ENCODE assay signal across 16 cellular contexts in the genomic region with DNA sequence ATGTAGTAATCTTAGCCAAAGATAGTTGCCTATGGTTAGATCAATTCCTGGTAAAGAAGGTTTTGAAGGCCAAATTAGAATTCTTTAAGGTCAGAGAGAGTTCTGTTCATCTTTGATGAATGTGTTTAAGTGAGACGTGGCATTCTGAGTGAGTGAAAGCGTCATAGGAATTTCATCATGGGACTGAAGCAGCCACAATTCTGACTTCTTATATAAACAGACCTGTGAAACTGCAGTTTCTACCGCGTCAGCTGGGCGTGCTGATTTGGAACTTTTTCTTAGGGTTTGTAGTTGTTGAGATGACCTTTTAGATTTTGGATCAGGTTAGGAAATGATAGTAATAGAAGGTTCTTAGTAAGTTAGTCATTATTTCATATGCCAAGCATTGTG.
DNase-seq lines count a peak whose midpoint lies in the region; ATAC-seq and TF ChIP-seq lines count a peak whose summit lies in the region.
"Had no signal": no experiment of that assay in that cellular context is flagged by ENCODE, and none has a peak within 500 bp of the region (broad histone marks: within the 10 kb centered on the region; RNA-seq: fewer than 3 reads in every experiment).

No MANE protein-coding gene starts in this region.

- H3K4me2 ChIP-seq in osteoblast (ENCODE audit: insufficient read depth, low read length), result peak overlapping the region; percentile 32

- no peaks in the 10 kb centered on the region for H3K9me3 Mint-ChIP-seq in activated CD8-positive, alpha-beta memory T cell treated with anti-CD3 and anti-CD28 coated beads, Interleukin-2, amount 10 ng/mL, durations not matched to agents 7 days and 5 days (ENCODE audit: low read depth)
- H3K9me3 Mint-ChIP-seq: activated naive CD8-positive, alpha-beta T cell treated with anti-CD3 and anti-CD28 coated beads for 36 hours; stimulated activated naive B cell treated with anti-CD40 and anti-IgM and Interleukin-4, amounts not matched to agents 10 μg/mL and 1 μg/mL and 100 μg/mL, for 72 hours had no signal

- H3K36me3 ChIP-seq in SJSA1 (no peaks in the 10 kb centered on the region), osteoblast (ENCODE audit: insufficient read depth, low read length) (no peaks in the 10 kb centered on the region)
- H3K36me3 ChIP-seq: spleen had no signal

- H2AFZ ChIP-seq in osteoblast (ENCODE audit: low read length), result peak overlapping the region; percentile 82

- no peaks in the 10 kb centered on the region for H3K4me1 Mint-ChIP-seq in activated CD8-positive, alpha-beta memory T cell treated with anti-CD3 and anti-CD28 coated beads, Interleukin-2, amount 10 ng/mL, durations not matched to agents 7 days and 5 days
- H3K4me1 Mint-ChIP-seq: activated naive CD8-positive, alpha-beta T cell treated with anti-CD3 and anti-CD28 coated beads for 36 hours had no signal

- DNase-seq in AG20443 (ENCODE audit: low spot score) (peak; percentile 17), SJSA1 (ENCODE audit: low read depth in 1 of 2, low spot score in 2 of 2) (peak; percentile 48 to 76), fibroblast of mammary gland (ENCODE audit: low read depth) (peak; percentile 60), osteoblast (ENCODE audit: insufficient read length, low spot score, missing footprints) (peak; percentile 85), NCI-H1092 (lab: John Stamatoyannopoulos, UW) (no peak)
- DNase-seq in activated CD8-positive, alpha-beta memory T cell treated with anti-CD3 and anti-CD28 coated beads, Interleukin-2, amount 10 ng/mL, durations not matched to agents 7 days and 5 days, result no peak
- DNase-seq: activated CD4-positive, alpha-beta T cell treated with anti-CD3 and anti-CD28 coated beads for 48 hours; activated naive CD8-positive, alpha-beta T cell treated with anti-CD3 and anti-CD28 coated beads for 36 hours; NCI-H1436 treated with DMSO at 0.1 percent for 48 hours; NCI-H446; spleen; stimulated activated naive B cell treated with anti-CD40 and anti-IgM and Interleukin-4, amounts not matched to agents 10 μg/mL and 1 μg/mL and 100 μg/mL, for 72 hours; T1000 had no signal

- H3K27me3 ChIP-seq in SJSA1 (replicated peaks) (no peaks in the 10 kb centered on the region), osteoblast (ENCODE audit: insufficient read depth, low read length) (no peaks in the 10 kb centered on the region)
- H3K27me3 ChIP-seq: spleen had no signal

- H3K27ac ChIP-seq in SJSA1 (peak overlapping the region; percentile 88), osteoblast (ENCODE audit: low read depth, low read length) (peak overlapping the region; percentile 53)
- H3K27ac ChIP-seq: HL-60, spleen had no signal

- H3K36me3 Mint-ChIP-seq in activated CD8-positive, alpha-beta memory T cell treated with anti-CD3 and anti-CD28 coated beads, Interleukin-2, amount 10 ng/mL, durations not matched to agents 7 days and 5 days, result no peaks in the 10 kb centered on the region
- H3K36me3 Mint-ChIP-seq: activated naive CD8-positive, alpha-beta T cell treated with anti-CD3 and anti-CD28 coated beads for 36 hours; stimulated activated naive B cell treated with anti-CD40 and anti-IgM and Interleukin-4, amounts not matched to agents 10 μg/mL and 1 μg/mL and 100 μg/mL, for 72 hours had no signal

- no peaks in the 10 kb centered on the region for H3K27me3 Mint-ChIP-seq in activated CD8-positive, alpha-beta memory T cell treated with anti-CD3 and anti-CD28 coated beads, Interleukin-2, amount 10 ng/mL, durations not matched to agents 7 days and 5 days
- H3K27me3 Mint-ChIP-seq: activated naive CD8-positive, alpha-beta T cell treated with anti-CD3 and anti-CD28 coated beads for 36 hours; stimulated activated naive B cell treated with anti-CD40 and anti-IgM and Interleukin-4, amounts not matched to agents 10 μg/mL and 1 μg/mL and 100 μg/mL, for 72 hours had no signal

- no peaks in the 10 kb centered on the region for H4K20me1 ChIP-seq in osteoblast (ENCODE audit: insufficient read depth, low read length)

- no peak overlapping the region for H3K4me3 Mint-ChIP-seq in activated CD8-positive, alpha-beta memory T cell treated with anti-CD3 and anti-CD28 coated beads, Interleukin-2, amount 10 ng/mL, durations not matched to agents 7 days and 5 days
- H3K4me3 Mint-ChIP-seq: activated naive CD8-positive, alpha-beta T cell treated with anti-CD3 and anti-CD28 coated beads for 36 hours; stimulated activated naive B cell treated with anti-CD40 and anti-IgM and Interleukin-4, amounts not matched to agents 10 μg/mL and 1 μg/mL and 100 μg/mL, for 72 hours had no signal

- CTCF ChIA-PET in activated CD8-positive, alpha-beta memory T cell treated with anti-CD3 and anti-CD28 coated beads, Interleukin-2, amount 10 ng/mL, durations not matched to agents 7 days and 5 days (lab: Charles Lee), result no interaction called here

- TF ChIP-seq CTCF in fibroblast of mammary gland (conservative IDR thresholded peaks at IDR 0.05; ENCODE audit: control insufficient read depth, insufficient read depth, low read depth, low read length) (no peak), osteoblast (IDR thresholded peaks at IDR 0.05; ENCODE audit: extremely low read depth, low read depth, low read length) (no peak)

- ATAC-seq in activated CD8-positive, alpha-beta memory T cell treated with anti-CD3 and anti-CD28 coated beads, Interleukin-2, amount 10 ng/mL, durations not matched to agents 7 days and 5 days, result no peak
- ATAC-seq in HG03095 (IDR thresholded peaks at IDR 0.05; ENCODE audit: unreplicated experiment), result no peak
- ATAC-seq in GM19397 (IDR thresholded peaks at IDR 0.05; ENCODE audit: unreplicated experiment), result no peak
- ATAC-seq: stimulated activated naive B cell treated with anti-CD40 and anti-IgM and Interleukin-4, amounts not matched to agents 10 μg/mL and 1 μg/mL and 100 μg/mL, for 72 hours had no signal

- H3K4me3 ChIP-seq in SJSA1, result no peak overlapping the region
- no peak overlapping the region for H3K4me3 ChIP-seq in fibroblast of mammary gland (ENCODE audit: control insufficient read depth, low read depth, low read length)
- H3K4me3 ChIP-seq in osteoblast (ENCODE audit: insufficient read depth, low read length), result no peak overlapping the region
- H3K4me3 ChIP-seq: spleen had no signal

- H3K27ac Mint-ChIP-seq in activated CD8-positive, alpha-beta memory T cell treated with anti-CD3 and anti-CD28 coated beads, Interleukin-2, amount 10 ng/mL, durations not matched to agents 7 days and 5 days, result no peak overlapping the region
- H3K27ac Mint-ChIP-seq: activated naive CD8-positive, alpha-beta T cell treated with anti-CD3 and anti-CD28 coated beads for 36 hours; stimulated activated naive B cell treated with anti-CD40 and anti-IgM and Interleukin-4, amounts not matched to agents 10 μg/mL and 1 μg/mL and 100 μg/mL, for 72 hours had no signal

- peaks cover 23% of the 10 kb centered on the region for H3K4me1 ChIP-seq in SJSA1 (replicated peaks)
- peaks cover 10% of the 10 kb centered on the region for H3K4me1 ChIP-seq in osteoblast (ENCODE audit: insufficient read depth, low read length)
- H3K4me1 ChIP-seq: spleen had no signal

- no peaks in the 10 kb centered on the region for H3K79me2 ChIP-seq in osteoblast (ENCODE audit: insufficient read depth, low read length)

- H3K9me3 ChIP-seq in SJSA1 (replicated peaks) (no peaks in the 10 kb centered on the region), osteoblast (ENCODE audit: low read depth, low read length) (no peaks in the 10 kb centered on the region)
- H3K9me3 ChIP-seq: spleen had no signal

Comparison
In these comparisons a context has a peak if more than half of its experiments do, and no peak if none do; other contexts are left out.
1. DNase-seq: peak in AG20443 (single experiment), SJSA1 (2 of 2), fibroblast of mammary gland (single experiment) and osteoblast (single experiment); none in activated CD8-positive, alpha-beta memory T cell treated with anti-CD3 and anti-CD28 coated beads, Interleukin-2, amount 10 ng/mL, durations not matched to agents 7 days and 5 days (single experiment) and NCI-H1092 (single experiment).